ENCODE assay signal across 17 cellular contexts in the genomic region with DNA sequence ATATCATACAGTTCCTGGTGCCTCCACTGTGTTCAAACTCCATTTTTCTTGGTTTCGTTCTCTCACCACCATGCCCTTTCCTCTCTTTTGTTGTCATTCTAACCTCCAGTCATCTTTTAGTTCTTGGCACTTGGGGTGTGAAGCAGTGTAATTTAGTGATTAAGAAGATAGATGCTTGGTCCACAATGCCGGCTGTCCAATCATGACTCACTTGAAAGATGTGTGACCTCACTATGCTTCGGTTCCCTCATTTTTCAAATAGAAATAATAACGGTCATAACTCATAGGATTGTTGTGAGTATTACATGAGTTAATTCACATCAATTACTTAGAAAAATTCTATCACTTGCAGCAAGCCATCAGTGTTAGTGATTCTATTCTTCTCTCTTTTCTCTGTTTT.
"Had no signal": no experiment of that assay in that cellular context is flagged by ENCODE, and none has a peak within 500 bp of the region (broad histone marks: within the 10 kb centered on the region; RNA-seq: fewer than 3 reads in every experiment).

No MANE protein-coding gene starts in this region.

- ATAC-seq: heart left ventricle, left cardiac atrium, left ventricle myocardium superior, pancreas, sciatic nerve had no signal

- DNase-seq: effector CD4-positive, alpha-beta T cell; endodermal cell; erythroblast; heart left ventricle; hypothalamus; islet precursor cell; left cardiac atrium; left ventricle myocardium superior; mesenchymal stem cell; midbrain; occipital lobe; pancreas; stimulated activated naive CD4-positive, alpha-beta T cell; stomach; substantia nigra; transverse colon had no signal
